In the genomic region with DNA sequence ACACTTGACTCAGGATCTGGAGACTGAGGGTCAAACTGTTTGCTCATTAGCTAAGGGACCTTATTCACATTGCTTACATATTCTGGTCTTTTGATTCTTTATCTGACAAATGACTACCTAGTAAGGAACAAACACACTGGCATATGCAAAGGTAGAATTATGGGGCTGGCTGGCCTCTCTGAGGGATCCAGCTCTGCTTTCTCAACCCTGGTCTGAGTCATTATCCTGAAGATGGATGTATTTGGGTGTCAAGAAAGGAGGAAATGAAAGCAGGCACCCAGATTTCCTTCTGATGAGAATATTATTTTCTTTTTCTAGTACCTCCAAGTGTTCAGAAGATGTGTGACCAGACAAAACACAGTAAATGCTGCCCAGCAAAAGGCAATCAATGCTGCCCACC, we compare ENCODE assay signal across 21 cellular contexts. TPM values are rescaled to one million over a fixed set of nuclear protein-coding genes. Genes with fewer than 3 reads are reported as not detected.
"Had no signal": no experiment of that assay in that cellular context is flagged by ENCODE, and none has a peak within 500 bp of the region (broad histone marks: within the 10 kb centered on the region; RNA-seq: fewer than 3 reads in every experiment).

No MANE protein-coding gene starts in this region.

- H3K36me3 ChIP-seq: ascending aorta, gastrocnemius medialis, heart right ventricle, left ventricle myocardium inferior, right atrium auricular region, tibial nerve had no signal

- H3K4me3 ChIP-seq: ascending aorta, gastrocnemius medialis, heart right ventricle, left ventricle myocardium inferior, right atrium auricular region, skin epidermis, tibial nerve had no signal

- DNase-seq: activated CD4-positive, alpha-beta T cell treated with anti-CD3 and anti-CD28 coated beads, Interleukin-2, amount 50 U/mL, for 1 hour; activated CD8-positive, alpha-beta memory T cell treated with anti-CD3 and anti-CD28 coated beads for 24 hours; activated CD8-positive, alpha-beta memory T cell treated with anti-CD3 and anti-CD28 coated beads, Interleukin-2, amount 50 U/mL, for 48 hours; activated gamma-delta T cell; activated T-cell treated with anti-CD3 and anti-CD28 coated beads, Interleukin-2, amount 50 U/mL, for 72 hours; effector memory CD4-positive, alpha-beta T cell; gastrocnemius medialis; heart right ventricle; kidney glomerular epithelial cell; left ventricle myocardium inferior; stimulated activated CD4-positive, alpha-beta T cell treated with anti-CD3 and anti-CD28 coated beads, Interleukin-15, amount 100 ng/mL, for 24 hours; stimulated activated CD4-positive, alpha-beta T cell treated with anti-CD3 and anti-CD28 coated beads, Interleukin-2, amount 100 ng/mL, for 48 hours had no signal

- H3K4me1 ChIP-seq: gastrocnemius medialis, heart right ventricle, left ventricle myocardium inferior, right atrium auricular region, tibial nerve had no signal

- H3K27me3 ChIP-seq: ascending aorta, gastrocnemius medialis, heart right ventricle, right atrium auricular region, tibial nerve had no signal

- H3K27ac ChIP-seq: ascending aorta, gastrocnemius medialis, heart right ventricle, left ventricle myocardium inferior, right atrium auricular region, tibial nerve had no signal

- ATAC-seq: activated CD4-positive, CD25-positive, alpha-beta regulatory T cell treated with anti-CD3 and anti-CD28 coated beads, Interleukin-2, amount 50 U/mL, for 24 hours; activated T-cell treated with anti-CD3 and anti-CD28 coated beads, Interleukin-2, amount 50 U/mL, for 72 hours; gastrocnemius medialis; heart right ventricle had no signal

- H3K9me3 ChIP-seq: ascending aorta, gastrocnemius medialis, heart right ventricle, left ventricle myocardium inferior, right atrium auricular region, tibial nerve had no signal

RNA-seq across cellular contexts. Expression of gene SMCP, which starts 6.0 kb away (rescaled TPM):
- total RNA-seq: activated T-cell treated with anti-CD3 and anti-CD28 coated beads, Interleukin-2, amount 50 U/mL, for 72 hours; ascending aorta; cerebellum; gastrocnemius medialis; heart right ventricle; left ventricle myocardium inferior; neural crest cell; omental fat pad; progenitor cell of endocrine pancreas; right atrium auricular region; tibial nerve had no signal

RNA-seq across cellular contexts. Expression of gene IVL, which starts 24.3 kb away (rescaled TPM):
- total RNA-seq: activated T-cell treated with anti-CD3 and anti-CD28 coated beads, Interleukin-2, amount 50 U/mL, for 72 hours; ascending aorta; cerebellum; gastrocnemius medialis; heart right ventricle; left ventricle myocardium inferior; neural crest cell; omental fat pad; progenitor cell of endocrine pancreas; right atrium auricular region; tibial nerve had no signal

RNA-seq across cellular contexts. Expression of gene LCE7A, which starts 24.3 kb away (rescaled TPM):
- total RNA-seq: activated T-cell treated with anti-CD3 and anti-CD28 coated beads, Interleukin-2, amount 50 U/mL, for 72 hours; ascending aorta; cerebellum; gastrocnemius medialis; heart right ventricle; left ventricle myocardium inferior; neural crest cell; omental fat pad; progenitor cell of endocrine pancreas; right atrium auricular region; tibial nerve had no signal

RNA-seq across cellular contexts. Expression of gene LCE6A, which starts 41.4 kb away (rescaled TPM):
- total RNA-seq: activated T-cell treated with anti-CD3 and anti-CD28 coated beads, Interleukin-2, amount 50 U/mL, for 72 hours; ascending aorta; cerebellum; gastrocnemius medialis; heart right ventricle; left ventricle myocardium inferior; neural crest cell; omental fat pad; progenitor cell of endocrine pancreas; right atrium auricular region; tibial nerve had no signal

RNA-seq across cellular contexts. Expression of gene LCE1A, which starts 56.8 kb away (rescaled TPM):
- total RNA-seq: activated T-cell treated with anti-CD3 and anti-CD28 coated beads, Interleukin-2, amount 50 U/mL, for 72 hours; ascending aorta; cerebellum; gastrocnemius medialis; heart right ventricle; left ventricle myocardium inferior; neural crest cell; omental fat pad; progenitor cell of endocrine pancreas; right atrium auricular region; tibial nerve had no signal
